10 cellular contexts compared by ENCODE assay signal in the genomic region with DNA sequence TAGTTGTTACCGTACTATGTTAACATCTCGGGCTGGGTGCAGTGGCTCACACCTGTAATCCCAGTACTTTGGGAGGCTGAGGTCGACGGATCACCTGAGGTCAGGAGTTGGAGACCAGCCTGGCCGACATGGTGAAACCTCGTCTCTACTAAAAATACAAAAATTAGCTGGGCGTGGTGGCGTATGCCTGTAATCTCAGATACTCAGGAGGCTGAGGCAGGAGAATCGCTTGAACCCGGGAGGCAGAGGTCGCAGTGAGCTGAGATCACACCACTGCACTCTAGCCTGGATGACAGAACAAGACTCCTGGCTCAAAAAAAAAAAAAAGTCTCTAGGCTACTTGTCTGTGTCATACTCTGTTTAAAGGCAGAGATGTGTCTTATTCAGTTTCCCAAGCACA. TPM values are rescaled to one million over a fixed set of nuclear protein-coding genes. Genes with fewer than 3 reads are reported as not detected.
A peak's percentile ranks its signal among the peaks of the same experiment; 100 is the strongest.
DNase-seq lines count a peak whose midpoint lies in the region; ATAC-seq, FAIRE-seq and TF ChIP-seq lines count a peak whose summit lies in the region.
"Not testable (repeated sequence)": the region's sequence is repeated elsewhere in the genome, so short reads cannot be mapped to it uniquely, and the experiment has no call there.
"Had no signal": no experiment of that assay in that cellular context is flagged by ENCODE, and none has a peak within 500 bp of the region (broad histone marks: within the 10 kb centered on the region; RNA-seq: fewer than 3 reads in every experiment).

No MANE protein-coding gene starts in this region.

- TF ChIP-seq POLR2A in K562 (conservative IDR thresholded peaks at IDR 0.05) = not testable (repeated sequence)

- H3K4me1 ChIP-seq in BLaER1 treated with 17β-estradiol and CSF1 and Interleukin-3, amounts not matched to agents 10 nM and 100 nM = peaks cover 26 to 66% (median 46%) of the 10 kb centered on the region in 10 experiments
- H3K4me1 ChIP-seq in GM23248 (ENCODE audit: insufficient read depth) = not testable (repeated sequence)
- peaks cover 23% of the 10 kb centered on the region for H3K4me1 ChIP-seq in Loucy (ENCODE audit: insufficient read depth, low read length, poor library complexity, severe bottlenecking)
- H3K4me1 ChIP-seq in K562 (replicated peaks in 1 of 2; ENCODE audit: control insufficient read depth in 2 of 2, insufficient read depth in 2 of 2, low read length in 2 of 2) = peaks cover 25 to 30% of the 10 kb centered on the region in 2 experiments; a peak in 4 of 5 replicates
- H3K4me1 ChIP-seq in neural progenitor cell = peaks cover 11% of the 10 kb centered on the region

- H3K79me2 ChIP-seq in GM23248 (ENCODE audit: insufficient read depth) = peaks cover 42% of the 10 kb centered on the region
- peaks cover 57% of the 10 kb centered on the region for H3K79me2 ChIP-seq in Loucy (ENCODE audit: insufficient read depth, low read length)
- peaks cover 57% of the 10 kb centered on the region for H3K79me2 ChIP-seq in K562 (ENCODE audit: control insufficient read depth, insufficient read depth, low read length)
- H3K79me2 ChIP-seq in neural progenitor cell (ENCODE audit: low read depth) = peaks cover 64% of the 10 kb centered on the region

- 93 to 94% methylated on average over 11 of the region's 11 CpGs for WGBS in GM23248 (ENCODE audit: low coverage in 1 of 2, low lambda C conversion rate in 2 of 2, missing lambda C conversion rate in 2 of 2), 2 experiments
- 33% methylated on average over 11 of the region's 11 CpGs for WGBS in K562 (ENCODE audit: insufficient coverage, low coverage, missing lambda C conversion rate)

- H3K4me3 ChIP-seq in BLaER1 treated with 17β-estradiol and CSF1 and Interleukin-3, amounts not matched to agents 10 nM and 100 nM; GM23248; Loucy (ENCODE audit: low read length, poor library complexity, severe bottlenecking); K562; neural progenitor cell: not testable (repeated sequence)

- not testable (repeated sequence) for TF ChIP-seq CTCF in Loucy (conservative IDR thresholded peaks at IDR 0.05; ENCODE audit: low read length); K562 (IDR thresholded peaks at IDR 0.05 in 2 of 3, conservative IDR thresholded peaks at IDR 0.05 in 1 of 3; ENCODE audit: insufficient read depth in 2 of 3, low read depth in 1 of 3, low read length in 3 of 3); nephron (IDR thresholded peaks at IDR 0.05; ENCODE audit: unreplicated experiment in 3 of 3); neural progenitor cell (IDR thresholded peaks at IDR 0.05); type B pancreatic cell (conservative IDR thresholded peaks at IDR 0.05)

- H3K36me3 Mint-ChIP-seq in nephron (ENCODE audit: low read depth) (peaks cover 21% of the 10 kb centered on the region), neural progenitor cell (peaks cover 13% of the 10 kb centered on the region)
- not testable (repeated sequence) for H3K36me3 Mint-ChIP-seq in type B pancreatic cell

- BruUV-seq in K562 (replicated peaks; lab: Mats Ljungman, UMichigan) = not testable (repeated sequence)

- H3K4me1 Mint-ChIP-seq in nephron (peaks cover 15% of the 10 kb centered on the region), neural progenitor cell (peaks cover 30% of the 10 kb centered on the region), type B pancreatic cell (ENCODE audit: unreplicated experiment) (peaks cover 14% of the 10 kb centered on the region)

- H3K9me1 ChIP-seq in K562 (ENCODE audit: control insufficient read depth, insufficient read depth, low read length) = not testable (repeated sequence)

- intact Hi-C loops in K562 (cut with micrococcal nuclease) = not testable (repeated sequence)

- not testable (repeated sequence) for H3K27ac Mint-ChIP-seq in nephron, neural progenitor cell, type B pancreatic cell

- not testable (repeated sequence) for H3K27me3 Mint-ChIP-seq in nephron (ENCODE audit: low read depth); neural progenitor cell (ENCODE audit: insufficient read depth, low read depth); type B pancreatic cell

- peak overlapping the region; percentile 8 to 99 (median 96); a peak in 15 of 22 replicates for H3K9ac ChIP-seq in BLaER1 treated with 17β-estradiol and CSF1 and Interleukin-3, amounts not matched to agents 10 nM and 100 nM
- H3K9ac ChIP-seq in GM23248 (0 out of 2 replicates have a peak overlapping the region, but pooled peaks have one; percentile 2), Loucy (ENCODE audit: low read depth, low read length, poor library complexity, severe bottlenecking) (peak overlapping the region; percentile 96), neural progenitor cell (peak overlapping the region; percentile 22)
- not testable (repeated sequence) for H3K9ac ChIP-seq in K562 (ENCODE audit: insufficient read depth in 1 of 2, low read depth in 2 of 2, low read length in 2 of 2)

- peaks cover 0 to 12% (median 0%) of the 10 kb centered on the region in 11 experiments; a peak in 2 of 22 replicates for H4K20me1 ChIP-seq in BLaER1 treated with 17β-estradiol and CSF1 and Interleukin-3, amounts not matched to agents 10 nM and 100 nM
- H4K20me1 ChIP-seq in GM23248 (ENCODE audit: insufficient read depth); K562 (replicated peaks; ENCODE audit: control insufficient read depth, insufficient read depth, low read length): not testable (repeated sequence)
- H4K20me1 ChIP-seq in Loucy (ENCODE audit: insufficient read depth, low read length, poor library complexity, severe bottlenecking) (peaks cover 11% of the 10 kb centered on the region), neural progenitor cell (ENCODE audit: low read depth) (peaks cover 20% of the 10 kb centered on the region)

- peak overlapping the region in 4 of 11 experiments; percentile 97 to 100 (median 98); a peak in 5 of 22 replicates for H3K27ac ChIP-seq in BLaER1 treated with 17β-estradiol and CSF1 and Interleukin-3, amounts not matched to agents 10 nM and 100 nM
- H3K27ac ChIP-seq in GM23248, neural progenitor cell: not testable (repeated sequence)
- H3K27ac ChIP-seq in K562 (ENCODE audit: extremely low read depth, low read depth, low read length) = 0 out of 3 replicates have a peak overlapping the region, but pooled peaks have one; percentile 4

- TF ChIP-seq RAD21 in K562 (CRISPR knock-in tag; conservative IDR thresholded peaks at IDR 0.05 in 1 of 2, IDR thresholded peaks at IDR 0.05 in 1 of 2) = not testable (repeated sequence)

- H3K9me3 Mint-ChIP-seq in nephron, neural progenitor cell, type B pancreatic cell: not testable (repeated sequence)

- not testable (repeated sequence) for FAIRE-seq in K562 (lab: Jason Lieb, UNC)

- not testable (repeated sequence) for H3K9me3 ChIP-seq in BLaER1 treated with 17β-estradiol and CSF1 and Interleukin-3, amounts not matched to agents 10 nM and 100 nM (replicated peaks in 1 of 11); GM23248 (ENCODE audit: low read depth); Loucy (ENCODE audit: insufficient read depth, low read depth, low read length); K562 (replicated peaks; ENCODE audit: control insufficient read depth, insufficient read depth, low read depth, low read length); neural progenitor cell (ENCODE audit: low read depth)

- ATAC-seq in K562 = not testable (repeated sequence)

- H3F3A ChIP-seq in GM23248 (ENCODE audit: insufficient read depth); Loucy (ENCODE audit: low read depth): not testable (repeated sequence)
- peaks cover 20% of the 10 kb centered on the region for H3F3A ChIP-seq in neural progenitor cell (ENCODE audit: low read depth)

- H2AFZ ChIP-seq in GM23248; Loucy (ENCODE audit: low read length); K562 (ENCODE audit: low read depth, low read length); neural progenitor cell (replicated peaks): not testable (repeated sequence)

- H3K4me3 Mint-ChIP-seq in nephron (peak overlapping the region in 2 of 3 experiments; percentile 56 to 70), neural progenitor cell (peak overlapping the region; percentile 61), type B pancreatic cell (peak overlapping the region; percentile 50)

- TF ChIP-seq EP300 in K562 (IDR thresholded peaks at IDR 0.05; ENCODE audit: low read length) = not testable (repeated sequence)

- POLR2A ChIA-PET in K562 (lab: Yijun Ruan, JAX) = interaction anchor here (0.6 to 1.7 kb wide), 2 partner anchors 16 to 176 kb away, joined by 3 to 7 read pairs; partner anchors contain the start of gene ARPC3

- in situ Hi-C loops in GM23248 (cut with MboI) = not testable (repeated sequence)
- in situ Hi-C loops in K562 (cut with MboI) = loop anchor here (5.0 kb wide), 1 partner anchor 142 kb away; no protein-coding TSS in a partner anchor

- DNase-seq in GM23248; K562 (ENCODE audit: extremely low read depth in 1 of 4, low spot score in 3 of 4); neural progenitor cell (ENCODE audit: low spot score); type B pancreatic cell (ENCODE audit: extremely low spot score, unreplicated experiment): not testable (repeated sequence)
- DNase-seq in activated effector memory CD4-positive, alpha-beta T cell treated with anti-CD3 and anti-CD28 coated beads, Interleukin-2, amount 50 U/mL, for 16 hours = peak; percentile 50

- not testable (repeated sequence) for H3K27me3 ChIP-seq in BLaER1 treated with 17β-estradiol and CSF1 and Interleukin-3, amounts not matched to agents 10 nM and 100 nM; GM23248 (replicated peaks; ENCODE audit: insufficient read depth); Loucy (ENCODE audit: insufficient read depth, low read length, poor library complexity, severe bottlenecking); K562 (ENCODE audit: control insufficient read depth in 2 of 2, insufficient read depth in 2 of 2, low read length in 2 of 2); neural progenitor cell

- not testable (repeated sequence) for H3K9me2 ChIP-seq in GM23248 (ENCODE audit: insufficient read depth); Loucy (replicated peaks; ENCODE audit: low read depth, low read length)

- H3K4me2 ChIP-seq in BLaER1 treated with 17β-estradiol and CSF1 and Interleukin-3, amounts not matched to agents 10 nM and 100 nM = peak overlapping the region in 7 of 11 experiments; percentile 82 to 95 (median 93); a peak in 10 of 22 replicates
- H3K4me2 ChIP-seq in GM23248 (ENCODE audit: unreplicated experiment); K562 (ENCODE audit: insufficient read depth, low read length); neural progenitor cell: not testable (repeated sequence)
- H3K4me2 ChIP-seq in Loucy (ENCODE audit: low read depth, low read length, poor library complexity, severe bottlenecking) = peak overlapping the region; percentile 99

- CTCF ChIA-PET in K562 (lab: Yijun Ruan, JAX; ENCODE audit: low intra/inter-chr PET ratio) = not testable (repeated sequence)

- peaks cover 47 to 65% (median 55%) of the 10 kb centered on the region in 11 experiments for H3K36me3 ChIP-seq in BLaER1 treated with 17β-estradiol and CSF1 and Interleukin-3, amounts not matched to agents 10 nM and 100 nM
- not testable (repeated sequence) for H3K36me3 ChIP-seq in GM23248 (ENCODE audit: low read depth); Loucy (ENCODE audit: insufficient read depth, low read length); neural progenitor cell
- peaks cover 42% of the 10 kb centered on the region for H3K36me3 ChIP-seq in K562 (ENCODE audit: control insufficient read depth, insufficient read depth, low read length)

RNA-seq across cellular contexts. Expression of gene GPN3, which starts 2.3 kb away (rescaled TPM):
- 18.4 and 33.4 TPM in 2 replicates for total RNA-seq in GM23248 (2014; rRNA removed; shearing (Covaris generic))
- polyA plus RNA-seq in GM23248 (2016; fragmentation: Nextera tagmentation; extraction: Ambion mirVana) (43.5 and 47.4 TPM in 2 replicates), K562 (2011; rRNA removed) (54.3 and 92.3 TPM in 2 replicates), K562 (2014; fragmentation: Illumina TruSeq; extraction: Trizol) (55.7 and 57.1 TPM in 2 replicates), K562 (2014; fragmentation: Nextera tagmentation; extraction: Ambion mirVana) (100 to 1,000 TPM; 105 to 123 TPM), K562 (2014; rRNA removed) (43.8 and 48.3 TPM in 2 replicates)
- total RNA-seq in K562 (2011; cell fraction: chromatin; rRNA removed; ENCODE audit: low replicate concordance) = 16.0 and 19.8 TPM in 2 replicates
- 9.7 and 11.7 TPM in 2 replicates for total RNA-seq in K562 (2011; cell fraction: nucleolus; rRNA removed)
- 21.8 and 23.8 TPM in 2 replicates for total RNA-seq in K562 (2011; cell fraction: nucleoplasm; rRNA removed)
- total RNA-seq in K562 (2014; rRNA removed) (33.2 and 35.8 TPM in 2 replicates), K562 (2014; rRNA removed; fragmentation: Illumina TruSeq; extraction: Trizol) (65.6 and 70.8 TPM in 2 replicates), K562 (2015; rRNA removed; fragmentation: Illumina TruSeq; extraction: Trizol) (51.4 and 55.5 TPM in 2 replicates), K562 (2021) (59.6 and 64.2 TPM in 2 replicates), neural progenitor cell (ENCODE audit: low replicate concordance) (41.1 and 62.3 TPM in 2 replicates), type B pancreatic cell (ENCODE audit: low replicate concordance) (15.2 and 18.1 TPM in 2 replicates)
- 32.3 and 92.3 TPM in 2 replicates for polyA plus RNA-seq in K562 (2011; cell fraction: cytosol; rRNA removed)
- 14.6 and 29.3 TPM in 2 replicates for polyA plus RNA-seq in K562 (2011; cell fraction: nucleus; rRNA removed)
- 36.9 and 61.6 TPM in 2 replicates for polyA plus RNA-seq in K562 (2012)
- 73.8 and 103 TPM in 2 replicates for polyA minus RNA-seq in K562 (2011; rRNA and poly(A)+ RNA removed)
- 20.8 and 31.5 TPM in 2 replicates for polyA minus RNA-seq in K562 (2011; cell fraction: cytosol; rRNA and poly(A)+ RNA removed)
- polyA minus RNA-seq in K562 (2011; cell fraction: nucleus; rRNA and poly(A)+ RNA removed) = 9.2 and 22.0 TPM in 2 replicates

RNA-seq across cellular contexts. Expression of gene FAM216A, which starts 2.9 kb away (rescaled TPM):
- total RNA-seq in GM23248 (2014; rRNA removed; shearing (Covaris generic)) = 11.5 and 18.1 TPM in 2 replicates
- polyA plus RNA-seq in GM23248 (2016; fragmentation: Nextera tagmentation; extraction: Ambion mirVana) (25.2 and 25.8 TPM in 2 replicates), K562 (2011; rRNA removed) (78.0 and 96.9 TPM in 2 replicates), K562 (2014; fragmentation: Illumina TruSeq; extraction: Trizol) (38.5 and 50.0 TPM in 2 replicates), K562 (2014; fragmentation: Nextera tagmentation; extraction: Ambion mirVana) (10 to 100 TPM; 17.2 to 30.1 TPM), K562 (2014; rRNA removed) (61.6 and 66.0 TPM in 2 replicates)
- 25.6 and 32.2 TPM in 2 replicates for total RNA-seq in K562 (2011; cell fraction: chromatin; rRNA removed; ENCODE audit: low replicate concordance)
- total RNA-seq in K562 (2011; cell fraction: nucleolus; rRNA removed) = 23.2 and 25.2 TPM in 2 replicates
- 27.7 and 36.1 TPM in 2 replicates for total RNA-seq in K562 (2011; cell fraction: nucleoplasm; rRNA removed)
- total RNA-seq in K562 (2014; rRNA removed) (44.6 and 48.5 TPM in 2 replicates), K562 (2014; rRNA removed; fragmentation: Illumina TruSeq; extraction: Trizol) (58.8 and 61.0 TPM in 2 replicates), K562 (2015; rRNA removed; fragmentation: Illumina TruSeq; extraction: Trizol) (39.9 and 42.2 TPM in 2 replicates), K562 (2021) (30.0 and 30.1 TPM in 2 replicates), neural progenitor cell (ENCODE audit: low replicate concordance) (54.1 and 87.5 TPM in 2 replicates), type B pancreatic cell (ENCODE audit: low replicate concordance) (2.5 and 13.2 TPM in 2 replicates)
- 52.4 and 52.9 TPM in 2 replicates for polyA plus RNA-seq in K562 (2011; cell fraction: cytosol; rRNA removed)
- polyA plus RNA-seq in K562 (2011; cell fraction: nucleus; rRNA removed) = 53.9 and 56.3 TPM in 2 replicates
- polyA plus RNA-seq in K562 (2012) = 24.2 and 37.7 TPM in 2 replicates
- 38.0 and 39.3 TPM in 2 replicates for polyA minus RNA-seq in K562 (2011; rRNA and poly(A)+ RNA removed)
- polyA minus RNA-seq in K562 (2011; cell fraction: cytosol; rRNA and poly(A)+ RNA removed) = 21.1 and 23.6 TPM in 2 replicates
- 22.1 and 31.5 TPM in 2 replicates for polyA minus RNA-seq in K562 (2011; cell fraction: nucleus; rRNA and poly(A)+ RNA removed)

RNA-seq across cellular contexts. Expression of gene ARPC3, which starts 15.6 kb away (rescaled TPM):
- 552 and 686 TPM in 2 replicates for total RNA-seq in GM23248 (2014; rRNA removed; shearing (Covaris generic))
- polyA plus RNA-seq in GM23248 (2016; fragmentation: Nextera tagmentation; extraction: Ambion mirVana) (503 and 511 TPM in 2 replicates), K562 (2011; rRNA removed) (63.0 and 74.2 TPM in 2 replicates), K562 (2014; fragmentation: Illumina TruSeq; extraction: Trizol) (326 and 345 TPM in 2 replicates), K562 (2014; fragmentation: Nextera tagmentation; extraction: Ambion mirVana) (100 to 1,000 TPM; 450 to 575 TPM), K562 (2014; rRNA removed) (167 and 216 TPM in 2 replicates)
- total RNA-seq in K562 (2011; cell fraction: chromatin; rRNA removed; ENCODE audit: low replicate concordance) = 41.8 and 103 TPM in 2 replicates
- 34.5 and 35.0 TPM in 2 replicates for total RNA-seq in K562 (2011; cell fraction: nucleolus; rRNA removed)
- 62.8 and 72.9 TPM in 2 replicates for total RNA-seq in K562 (2011; cell fraction: nucleoplasm; rRNA removed)
- total RNA-seq in K562 (2014; rRNA removed) (172 and 197 TPM in 2 replicates), K562 (2014; rRNA removed; fragmentation: Illumina TruSeq; extraction: Trizol) (388 and 441 TPM in 2 replicates), K562 (2015; rRNA removed; fragmentation: Illumina TruSeq; extraction: Trizol) (475 and 504 TPM in 2 replicates), K562 (2021) (213 and 225 TPM in 2 replicates), neural progenitor cell (ENCODE audit: low replicate concordance) (356 and 363 TPM in 2 replicates), type B pancreatic cell (ENCODE audit: low replicate concordance) (164 and 218 TPM in 2 replicates)
- polyA plus RNA-seq in K562 (2011; cell fraction: cytosol; rRNA removed) = 38.2 and 97.8 TPM in 2 replicates
- polyA plus RNA-seq in K562 (2011; cell fraction: nucleus; rRNA removed) = 16.3 and 22.5 TPM in 2 replicates
- 242 and 327 TPM in 2 replicates for polyA plus RNA-seq in K562 (2012)
- polyA minus RNA-seq in K562 (2011; rRNA and poly(A)+ RNA removed) = 44.1 and 57.8 TPM in 2 replicates
- polyA minus RNA-seq in K562 (2011; cell fraction: cytosol; rRNA and poly(A)+ RNA removed) = 39.2 and 54.5 TPM in 2 replicates
- 11.8 and 28.2 TPM in 2 replicates for polyA minus RNA-seq in K562 (2011; cell fraction: nucleus; rRNA and poly(A)+ RNA removed)

RNA-seq across cellular contexts. Expression of gene VPS29, which starts 36.1 kb away (rescaled TPM):
- 61.2 and 72.3 TPM in 2 replicates for total RNA-seq in GM23248 (2014; rRNA removed; shearing (Covaris generic))
- 202 and 206 TPM in 2 replicates for polyA plus RNA-seq in GM23248 (2016; fragmentation: Nextera tagmentation; extraction: Ambion mirVana)
- 69.7 and 167 TPM in 2 replicates for total RNA-seq in K562 (2011; cell fraction: chromatin; rRNA removed; ENCODE audit: low replicate concordance)
- 43.2 and 47.9 TPM in 2 replicates for total RNA-seq in K562 (2011; cell fraction: nucleolus; rRNA removed)
- 103 and 144 TPM in 2 replicates for total RNA-seq in K562 (2011; cell fraction: nucleoplasm; rRNA removed)
- 69.6 and 85.8 TPM in 2 replicates for total RNA-seq in K562 (2014; rRNA removed)
- 166 and 190 TPM in 2 replicates for total RNA-seq in K562 (2014; rRNA removed; fragmentation: Illumina TruSeq; extraction: Trizol)
- 143 and 162 TPM in 2 replicates for total RNA-seq in K562 (2015; rRNA removed; fragmentation: Illumina TruSeq; extraction: Trizol)
- 117 and 125 TPM in 2 replicates for total RNA-seq in K562 (2021)
- polyA plus RNA-seq in K562 (2011; rRNA removed) = 218 and 272 TPM in 2 replicates
- 70.1 and 115 TPM in 2 replicates for polyA plus RNA-seq in K562 (2011; cell fraction: cytosol; rRNA removed)
- 72.2 and 128 TPM in 2 replicates for polyA plus RNA-seq in K562 (2011; cell fraction: nucleus; rRNA removed)
- polyA plus RNA-seq in K562 (2012) = 163 and 172 TPM in 2 replicates
- polyA plus RNA-seq in K562 (2014; fragmentation: Illumina TruSeq; extraction: Trizol) = 225 and 273 TPM in 2 replicates
- polyA plus RNA-seq in K562 (2014; fragmentation: Nextera tagmentation; extraction: Ambion mirVana) = 100 to 1,000 TPM; 550 to 638 TPM
- 269 and 342 TPM in 2 replicates for polyA plus RNA-seq in K562 (2014; rRNA removed)
- polyA minus RNA-seq in K562 (2011; rRNA and poly(A)+ RNA removed) = 126 and 146 TPM in 2 replicates
- 33.7 and 46.7 TPM in 2 replicates for polyA minus RNA-seq in K562 (2011; cell fraction: cytosol; rRNA and poly(A)+ RNA removed)
- 29.8 and 58.5 TPM in 2 replicates for polyA minus RNA-seq in K562 (2011; cell fraction: nucleus; rRNA and poly(A)+ RNA removed)
- total RNA-seq in neural progenitor cell (ENCODE audit: low replicate concordance) = 69.5 and 101 TPM in 2 replicates
- 72.6 and 84.7 TPM in 2 replicates for total RNA-seq in type B pancreatic cell (ENCODE audit: low replicate concordance)

RNA-seq across cellular contexts. Expression of gene RAD9B, which starts 36.4 kb away (rescaled TPM):
- 0.13 and 0.97 TPM in 2 replicates for total RNA-seq in GM23248 (2014; rRNA removed; shearing (Covaris generic))
- polyA plus RNA-seq in GM23248 (2016; fragmentation: Nextera tagmentation; extraction: Ambion mirVana) (0.19 and 0.22 TPM in 2 replicates), K562 (2011; rRNA removed) (0.24 and 0.42 TPM in 2 replicates), K562 (2014; fragmentation: Illumina TruSeq; extraction: Trizol) (0.28 and 0.43 TPM in 2 replicates), K562 (2014; fragmentation: Nextera tagmentation; extraction: Ambion mirVana) (under 1 TPM; 0.49 to 0.83 TPM), K562 (2014; rRNA removed) (0.31 and 0.32 TPM in 2 replicates)
- total RNA-seq in K562 (2011; cell fraction: chromatin; rRNA removed; ENCODE audit: low replicate concordance) = 0.28 and 0.79 TPM in 2 replicates
- 0.13 and 0.17 TPM in 2 replicates for total RNA-seq in K562 (2011; cell fraction: nucleolus; rRNA removed)
- 0.29 and 0.69 TPM in 2 replicates for total RNA-seq in K562 (2011; cell fraction: nucleoplasm; rRNA removed)
- total RNA-seq in K562 (2014; rRNA removed) (0.05 and 0.69 TPM in 2 replicates), K562 (2014; rRNA removed; fragmentation: Illumina TruSeq; extraction: Trizol) (0.65 and 0.80 TPM in 2 replicates), K562 (2015; rRNA removed; fragmentation: Illumina TruSeq; extraction: Trizol) (0.43 and 0.64 TPM in 2 replicates), K562 (2021) (0.31 and 0.51 TPM in 2 replicates), neural progenitor cell (ENCODE audit: low replicate concordance) (0.17 and 0.31 TPM in 2 replicates), type B pancreatic cell (ENCODE audit: low replicate concordance) (0.12 and 0.46 TPM in 2 replicates)
- 0.28 and 0.34 TPM in 2 replicates for polyA plus RNA-seq in K562 (2011; cell fraction: cytosol; rRNA removed)
- 0.20 and 0.73 TPM in 2 replicates for polyA plus RNA-seq in K562 (2011; cell fraction: nucleus; rRNA removed)
- 0.34 and 1.2 TPM in 2 replicates for polyA plus RNA-seq in K562 (2012)
- polyA minus RNA-seq in K562 (2011; rRNA and poly(A)+ RNA removed) = 0.14 and 2.3 TPM in 2 replicates
- not detected in 2 replicates for polyA minus RNA-seq in K562 (2011; cell fraction: cytosol; rRNA and poly(A)+ RNA removed)
- polyA minus RNA-seq in K562 (2011; cell fraction: nucleus; rRNA and poly(A)+ RNA removed) = not detected in 2 replicates
- total RNA-seq: H1, H7 had no signal
